6 cellular contexts compared by ENCODE assay signal in the genomic region with DNA sequence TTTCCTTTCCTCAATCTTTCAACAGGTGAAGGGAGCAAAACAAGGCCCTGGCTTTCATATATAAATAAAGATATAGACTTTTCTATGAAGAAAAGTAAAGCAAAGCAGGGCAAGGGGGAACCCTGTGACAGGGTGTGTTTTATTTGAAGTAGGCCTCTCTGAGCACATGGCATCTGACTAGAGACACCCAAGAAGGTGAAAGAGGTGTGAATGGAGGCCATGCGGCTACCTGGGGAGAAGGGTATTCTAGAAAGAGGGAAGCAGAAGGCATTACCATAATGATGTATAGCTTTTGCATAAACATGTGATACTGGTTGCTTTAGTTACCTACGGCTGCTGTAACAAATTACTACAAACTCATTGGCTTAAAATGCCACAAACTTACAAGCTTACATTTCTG.
"Had no signal": no experiment of that assay in that cellular context is flagged by ENCODE, and none has a peak within 500 bp of the region (broad histone marks: within the 10 kb centered on the region; RNA-seq: fewer than 3 reads in every experiment).

No MANE protein-coding gene starts in this region.

- H3K27ac ChIP-seq: GM23248 had no signal

- H3K9ac ChIP-seq: GM23248 had no signal

- DNase-seq: GM23248, GOT3, HCEC 1CT, IMR-90, KBM-7 had no signal

- H3K4me3 ChIP-seq: GM23248 had no signal

- H3K4me3 Mint-ChIP-seq: H9 had no signal
